In the genomic region with DNA sequence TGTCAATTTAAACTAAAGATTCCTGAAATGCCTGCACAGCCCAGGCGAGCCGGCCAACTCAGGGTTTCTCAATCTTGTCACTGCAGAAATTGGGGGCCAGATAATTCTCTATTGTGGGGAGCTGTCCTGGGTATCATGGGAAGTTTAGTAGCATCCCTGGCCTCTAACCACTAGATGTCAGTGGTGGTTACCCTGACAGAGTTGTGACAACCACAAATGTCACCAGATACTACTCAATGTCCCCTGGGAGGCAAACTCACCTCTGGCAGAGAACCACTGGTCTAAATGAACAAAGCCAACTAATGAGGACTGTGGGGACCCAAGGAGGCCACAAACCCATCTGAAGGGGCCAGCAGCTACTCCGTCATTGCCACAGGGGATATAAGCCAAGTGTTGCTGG, we compare ENCODE assay signal across 9 cellular contexts.
DNase-seq lines count a peak whose midpoint lies in the region; ATAC-seq and TF ChIP-seq lines count a peak whose summit lies in the region.
"Had no signal": no experiment of that assay in that cellular context is flagged by ENCODE, and none has a peak within 500 bp of the region (broad histone marks: within the 10 kb centered on the region; RNA-seq: fewer than 3 reads in every experiment).

No MANE protein-coding gene starts in this region.

- H3K9me3 ChIP-seq in uterus, result no peaks in the 10 kb centered on the region

- H3K4me3 ChIP-seq in coronary artery (no peak overlapping the region), uterus (no peak overlapping the region)

- H3K27ac Mint-ChIP-seq in activated CD8-positive, alpha-beta memory T cell treated with anti-CD3 and anti-CD28 coated beads, Interleukin-2, amount 10 ng/mL, durations not matched to agents 7 days and 5 days, result no peak overlapping the region

- peaks cover 9% of the 10 kb centered on the region for H3K27me3 Mint-ChIP-seq in activated CD8-positive, alpha-beta memory T cell treated with anti-CD3 and anti-CD28 coated beads, Interleukin-2, amount 10 ng/mL, durations not matched to agents 7 days and 5 days

- intact Hi-C loops in uterus (cut with DNase I; ENCODE audit: low total_unique reads), result no loop called here

- peak; percentile 76 for ATAC-seq in activated CD8-positive, alpha-beta memory T cell treated with anti-CD3 and anti-CD28 coated beads, Interleukin-2, amount 10 ng/mL, durations not matched to agents 7 days and 5 days
- peak; percentile 81 for ATAC-seq in GM21723 (IDR thresholded peaks at IDR 0.05; ENCODE audit: unreplicated experiment)

- no peaks in the 10 kb centered on the region for H3K27me3 ChIP-seq in uterus

- no peaks in the 10 kb centered on the region for H3K9me3 Mint-ChIP-seq in activated CD8-positive, alpha-beta memory T cell treated with anti-CD3 and anti-CD28 coated beads, Interleukin-2, amount 10 ng/mL, durations not matched to agents 7 days and 5 days (ENCODE audit: low read depth)

- H3K27ac ChIP-seq in coronary artery (peak overlapping the region; percentile 6 to 69), uterus (peak overlapping the region in 1 of 2 donors; percentile 21)
- H3K27ac ChIP-seq: epithelial cell of prostate had no signal

- H3K4me3 Mint-ChIP-seq in activated CD8-positive, alpha-beta memory T cell treated with anti-CD3 and anti-CD28 coated beads, Interleukin-2, amount 10 ng/mL, durations not matched to agents 7 days and 5 days, result no peak overlapping the region

- DNase-seq in activated CD8-positive, alpha-beta memory T cell treated with anti-CD3 and anti-CD28 coated beads, Interleukin-2, amount 10 ng/mL, durations not matched to agents 7 days and 5 days, result peak; percentile 69
- no peak for DNase-seq in activated CD8-positive, alpha-beta memory T cell treated with anti-CD3 and anti-CD28 coated beads, Interleukin-2, amount 50 U/mL, for 4 hours
- DNase-seq in LoVo (ENCODE audit: low spot score) (peak; percentile 41), SK-MEL-5 (ENCODE audit: low read depth, low spot score) (peak; percentile 56), coronary artery (ENCODE audit: low spot score) (no peak), lung microvascular endothelial cell (ENCODE audit: low read depth in 2 of 2) (peak; percentile 40 to 66), uterus (no peak)

- no peaks in the 10 kb centered on the region for H3K4me1 ChIP-seq in uterus

- in situ Hi-C loops in SK-MEL-5 (cut with HindIII; ENCODE audit: low pct_unique_long_range_greater_than_20kb, low sequenced_read_pairs), result no loop called here

- CTCF ChIA-PET in activated CD8-positive, alpha-beta memory T cell treated with anti-CD3 and anti-CD28 coated beads, Interleukin-2, amount 10 ng/mL, durations not matched to agents 7 days and 5 days (lab: Charles Lee), result interaction anchor here (0.6 to 2.5 kb wide), 8 partner anchors 11 to 426 kb away, joined by 3 to 15 read pairs (median 4); no protein-coding TSS in a partner anchor

- TF ChIP-seq POLR2A in uterus (IDR thresholded peaks at IDR 0.05), result no peak

- H3K4me1 Mint-ChIP-seq in activated CD8-positive, alpha-beta memory T cell treated with anti-CD3 and anti-CD28 coated beads, Interleukin-2, amount 10 ng/mL, durations not matched to agents 7 days and 5 days, result peaks cover 2% of the 10 kb centered on the region

- no peaks in the 10 kb centered on the region for H3K36me3 Mint-ChIP-seq in activated CD8-positive, alpha-beta memory T cell treated with anti-CD3 and anti-CD28 coated beads, Interleukin-2, amount 10 ng/mL, durations not matched to agents 7 days and 5 days

- TF ChIP-seq CTCF in coronary artery (IDR thresholded peaks at IDR 0.05) (no peak), uterus (IDR thresholded peaks at IDR 0.05) (peak; percentile 16 to 38 (median 32))

- H3K36me3 ChIP-seq in uterus, result no peaks in the 10 kb centered on the region

Comparison
In these comparisons a context has a peak if more than half of its experiments do, and no peak if none do; other contexts are left out.
1. DNase-seq: peak in activated CD8-positive, alpha-beta memory T cell treated with anti-CD3 and anti-CD28 coated beads, Interleukin-2, amount 10 ng/mL, durations not matched to agents 7 days and 5 days (single experiment), LoVo (single experiment), SK-MEL-5 (single experiment) and lung microvascular endothelial cell (2 of 2); none in activated CD8-positive, alpha-beta memory T cell treated with anti-CD3 and anti-CD28 coated beads, Interleukin-2, amount 50 U/mL, for 4 hours (single experiment), coronary artery (single experiment) and uterus (0 of 2).